In genomic region chr12:54005853-54006699, GRCh38 we compare ENCODE assay signal across 8 cellular contexts. TPM values are rescaled to one million over a fixed set of nuclear protein-coding genes. Genes with fewer than 3 reads are reported as not detected.
DNase-seq lines count a peak whose midpoint lies in the region; ATAC-seq and TF ChIP-seq lines count a peak whose summit lies in the region.

No MANE protein-coding gene starts in this region.

- H3K9me3 ChIP-seq in lower lobe of right lung, result no peaks in the 10 kb centered on the region

- TF ChIP-seq CTCF in coronary artery (IDR thresholded peaks at IDR 0.05), result peak; percentile 88
- TF ChIP-seq CTCF in lower lobe of right lung (IDR thresholded peaks at IDR 0.05), result peak; percentile 94

- intact Hi-C loops in lower lobe of right lung (cut with DNase I), result no loop called here

- DNase-seq in GDM1 (lab: John Stamatoyannopoulos, UW) (peak; percentile 41), NCI-H2196 treated with DMSO at 0.1 percent for 48 hours (lab: John Stamatoyannopoulos, UW; ENCODE audit: unreplicated experiment) (peak; percentile 58), coronary artery (ENCODE audit: low spot score) (peak; percentile 82), lower lobe of right lung (peak; percentile 92)
- peak; percentile 85 for DNase-seq in activated CD4-positive, alpha-beta T cell treated with anti-CD3 and anti-CD28 coated beads, Interleukin-2, amount 50 U/mL, for 1 hour
- DNase-seq in stimulated activated CD4-positive, alpha-beta T cell treated with anti-CD3 and anti-CD28 coated beads, Interleukin-4, amount 100 ng/mL, for 48 hours (ENCODE audit: low read depth in 2 of 2), result peak; percentile 71 to 86

- peaks cover 25% of the 10 kb centered on the region for H3K4me1 ChIP-seq in lower lobe of right lung

- no peaks in the 10 kb centered on the region for H3K36me3 ChIP-seq in lower lobe of right lung

- ATAC-seq in HG02571 (IDR thresholded peaks at IDR 0.05; ENCODE audit: unreplicated experiment) (peak; percentile 59), lower lobe of right lung (peak; percentile 90 to 92), HG03469 (IDR thresholded peaks at IDR 0.05; ENCODE audit: unreplicated experiment) (no peak)

- H3K4me3 ChIP-seq in coronary artery (peak overlapping the region; percentile 15), lower lobe of right lung (peak overlapping the region; percentile 44)

- H3K27ac ChIP-seq in coronary artery (no peak overlapping the region), lower lobe of right lung (no peak overlapping the region)

- H3K27me3 ChIP-seq in lower lobe of right lung (ENCODE audit: low read depth), result peaks cover 96% of the 10 kb centered on the region

RNA-seq across cellular contexts. Expression of gene HOXC8, which starts 2.7 kb away (rescaled TPM):
- not detected for total RNA-seq in lower lobe of right lung

RNA-seq across cellular contexts. Expression of gene HOXC9, which starts 6.1 kb away (rescaled TPM):
- not detected for total RNA-seq in lower lobe of right lung

RNA-seq across cellular contexts. Expression of gene HOXC10, which starts 21.1 kb away (rescaled TPM):
- not detected for total RNA-seq in lower lobe of right lung

RNA-seq across cellular contexts. Expression of gene HOXC6, which starts 22.2 kb away (rescaled TPM):
- 0.50 TPM for total RNA-seq in lower lobe of right lung

RNA-seq across cellular contexts. Expression of gene HOXC5, which starts 26.8 kb away (rescaled TPM):
- not detected for total RNA-seq in lower lobe of right lung

Comparison
In these comparisons a context has a peak if more than half of its experiments do, and no peak if none do; other contexts are left out.
1. DNase-seq: peak in every context shown above with its lines; median percentile 92 in lower lobe of right lung; 85 in activated CD4-positive, alpha-beta T cell treated with anti-CD3 and anti-CD28 coated beads, Interleukin-2, amount 50 U/mL, for 1 hour; 82 in coronary artery; 78 in stimulated activated CD4-positive, alpha-beta T cell treated with anti-CD3 and anti-CD28 coated beads, Interleukin-4, amount 100 ng/mL, for 48 hours; 58 in NCI-H2196 treated with DMSO at 0.1 percent for 48 hours; 41 in GDM1.